ENCODE assay signal across 31 cellular contexts in the genomic region with DNA sequence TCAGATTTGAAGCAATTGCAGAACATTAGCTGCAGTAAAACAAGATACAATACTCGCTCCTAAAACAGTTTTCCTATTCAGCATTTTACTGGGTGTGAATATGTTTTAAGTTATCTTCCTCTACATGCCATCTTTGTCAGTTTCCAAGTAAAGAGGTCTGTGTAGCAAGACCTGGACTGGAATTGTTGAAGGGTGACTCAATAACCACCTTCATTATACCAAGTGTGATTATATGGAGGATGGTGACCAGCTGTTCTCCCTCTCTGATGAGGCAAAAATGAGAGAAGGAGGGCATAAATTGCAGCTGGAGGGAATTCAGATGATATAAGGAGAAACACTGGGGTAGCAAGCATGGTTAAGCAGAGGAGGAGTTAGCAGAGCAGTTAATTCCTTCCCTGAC.
DNase-seq lines count a peak whose midpoint lies in the region; ATAC-seq, FAIRE-seq and TF ChIP-seq lines count a peak whose summit lies in the region.
"Had no signal": no experiment of that assay in that cellular context is flagged by ENCODE, and none has a peak within 500 bp of the region (broad histone marks: within the 10 kb centered on the region; RNA-seq: fewer than 3 reads in every experiment).

No MANE protein-coding gene starts in this region.

- no peak overlapping the region for H3K4me2 ChIP-seq in astrocyte (ENCODE audit: low read length)
- H3K4me2 ChIP-seq: hepatocyte had no signal

- FAIRE-seq in astrocyte (lab: Jason Lieb, UNC) (no peak), GM19239 (lab: Jason Lieb, UNC) (no peak)

- no peaks in the 10 kb centered on the region for H3K9me3 ChIP-seq in astrocyte (ENCODE audit: insufficient read depth, low read depth, low read length)
- no peaks in the 10 kb centered on the region for H3K9me3 ChIP-seq in MG63
- H3K9me3 ChIP-seq: HAP-1, ovary, right atrium auricular region had no signal

- peaks cover 6% of the 10 kb centered on the region for H3K4me1 Mint-ChIP-seq in astrocyte (ENCODE audit: low read depth, unreplicated experiment)
- H3K4me1 Mint-ChIP-seq: CD4-positive, CD25-positive, alpha-beta regulatory T cell; immature natural killer cell; nephron progenitor cell had no signal

- H3K27ac ChIP-seq in astrocyte (ENCODE audit: low read depth, low read length) (no peak overlapping the region), foreskin keratinocyte (no peak overlapping the region)
- H3K27ac ChIP-seq: hepatocyte, ovary, right atrium auricular region, SK-N-MC had no signal

- no peaks in the 10 kb centered on the region for H3K36me3 Mint-ChIP-seq in astrocyte (ENCODE audit: low read depth, unreplicated experiment)
- H3K36me3 Mint-ChIP-seq: CD4-positive, CD25-positive, alpha-beta regulatory T cell; immature natural killer cell had no signal

- H4K20me1 ChIP-seq in astrocyte (ENCODE audit: insufficient read depth, low read length), result no peaks in the 10 kb centered on the region

- no peak overlapping the region for H3K4me3 Mint-ChIP-seq in astrocyte (ENCODE audit: unreplicated experiment)
- H3K4me3 Mint-ChIP-seq: CD4-positive, CD25-positive, alpha-beta regulatory T cell; immature natural killer cell; nephron progenitor cell; T-helper 1 cell treated with Interleukin-12 subunit alpha and Interleukin-12 subunit beta and Interleukin-4 antibody, amounts not matched to agents 30 μg/mL and 1 μg/mL, for 36 hours had no signal

- H3K36me3 ChIP-seq in astrocyte (ENCODE audit: insufficient read depth, low read length) (no peaks in the 10 kb centered on the region), MG63 (no peaks in the 10 kb centered on the region)
- H3K36me3 ChIP-seq: HAP-1, ovary, right atrium auricular region had no signal

- H3K4me3 ChIP-seq in AG09309 (ENCODE audit: control insufficient read depth, low read depth, low read length), result no peak overlapping the region
- H3K4me3 ChIP-seq in astrocyte (ENCODE audit: insufficient read depth, low read depth, low read length), result no peak overlapping the region
- no peak overlapping the region for H3K4me3 ChIP-seq in MG63
- H3K4me3 ChIP-seq: HAP-1, hepatocyte, ovary, right atrium auricular region, SK-N-MC had no signal

- no peak overlapping the region for H3K9ac ChIP-seq in astrocyte (ENCODE audit: low read length)

- H3K27me3 ChIP-seq in astrocyte (ENCODE audit: insufficient read depth, low read length) (no peaks in the 10 kb centered on the region), foreskin keratinocyte (no peaks in the 10 kb centered on the region), MG63 (no peaks in the 10 kb centered on the region)
- H3K27me3 ChIP-seq: hepatocyte, ovary, right atrium auricular region had no signal

- H3K4me1 ChIP-seq in astrocyte (ENCODE audit: insufficient read depth, low read length) (no peaks in the 10 kb centered on the region), foreskin keratinocyte (peaks cover 5% of the 10 kb centered on the region)
- H3K4me1 ChIP-seq: HAP-1, right atrium auricular region had no signal

- peak; percentile 90 for ATAC-seq in foreskin keratinocyte
- ATAC-seq: left ventricle myocardium superior had no signal

- H3K27ac Mint-ChIP-seq in astrocyte (ENCODE audit: unreplicated experiment), result no peak overlapping the region
- H3K27ac Mint-ChIP-seq: CD4-positive, CD25-positive, alpha-beta regulatory T cell; immature natural killer cell; nephron progenitor cell; T-helper 1 cell treated with Interleukin-12 subunit alpha and Interleukin-12 subunit beta and Interleukin-4 antibody, amounts not matched to agents 30 μg/mL and 1 μg/mL, for 36 hours had no signal

- no peak overlapping the region for H2AFZ ChIP-seq in astrocyte (ENCODE audit: low read depth, low read length)
- H2AFZ ChIP-seq: hepatocyte had no signal

- TF ChIP-seq CTCF in AG09309 (IDR thresholded peaks at IDR 0.05; ENCODE audit: control insufficient read depth, insufficient read depth, low read depth, low read length, missing control alignments) (no peak), astrocyte (IDR thresholded peaks at IDR 0.05; ENCODE audit: insufficient read depth, low read depth, low read length) (no peak), foreskin keratinocyte (conservative IDR thresholded peaks at IDR 0.05) (no peak)

- peak; percentile 39 for DNase-seq in AG09309 (ENCODE audit: low read depth)
- DNase-seq in H4 (ENCODE audit: low spot score), result peak; percentile 8
- peak; percentile 56 for DNase-seq in astrocyte (ENCODE audit: low read depth)
- peak in 1 of 2 donors; percentile 66 for DNase-seq in foreskin keratinocyte
- DNase-seq in superior temporal gyrus (ENCODE audit: extremely low spot score), result no peak
- no peak for DNase-seq in GM19239 (ENCODE audit: insufficient read length, low spot score)
- DNase-seq in MG63, result no peak
- DNase-seq in NCI-H1092 (lab: John Stamatoyannopoulos, UW), result no peak
- DNase-seq: ACHN; activated CD4-positive, alpha-beta T cell treated with anti-CD3 and anti-CD28 coated beads for 4 hours; activated naive CD4-positive, alpha-beta T cell treated with Interleukin-2 at 50 U/mL for 16 hours; activated T-cell treated with anti-CD3 and anti-CD28 coated beads, Interleukin-2, amount 50 U/mL, for 48 hours; CD4-positive, CD25-positive, alpha-beta regulatory T cell; central memory CD4-positive, alpha-beta T cell; dermis blood vessel endothelial cell; DMS153; foreskin melanocyte; GF-D8; immature natural killer cell; left ventricle myocardium superior; NCI-H1092 treated with DMSO at 0.1 percent for 48 hours; NCI-H2029 treated with DMSO at 0.1 percent for 48 hours; NCI-H446; nephron progenitor cell; ovary; substantia nigra had no signal

- no peaks in the 10 kb centered on the region for H3K9me3 Mint-ChIP-seq in astrocyte (ENCODE audit: unreplicated experiment)

- no peaks in the 10 kb centered on the region for H3K27me3 Mint-ChIP-seq in astrocyte (ENCODE audit: low read depth, unreplicated experiment)
- H3K27me3 Mint-ChIP-seq: CD4-positive, CD25-positive, alpha-beta regulatory T cell had no signal

- H3K79me2 ChIP-seq in astrocyte (ENCODE audit: insufficient read depth, low read length), result no peaks in the 10 kb centered on the region
- H3K79me2 ChIP-seq: hepatocyte had no signal

Comparison
In these comparisons a context has a peak if more than half of its experiments do, and no peak if none do; other contexts are left out.
1. DNase-seq: peak in AG09309 (single experiment), H4 (single experiment) and astrocyte (single experiment); none in superior temporal gyrus (single experiment), GM19239 (single experiment), MG63 (single experiment) and NCI-H1092 (single experiment).